16 cellular contexts compared by ENCODE assay signal in genomic region chr7:133330085-133330484, GRCh38.
DNase-seq lines count a peak whose midpoint lies in the region; TF ChIP-seq lines count a peak whose summit lies in the region.
"Had no signal": no experiment of that assay in that cellular context is flagged by ENCODE, and none has a peak within 500 bp of the region (broad histone marks: within the 10 kb centered on the region; RNA-seq: fewer than 3 reads in every experiment).

No MANE protein-coding gene starts in this region.

- no peak overlapping the region for H3K27ac ChIP-seq in mesendoderm (ENCODE audit: low read depth, low read length)
- H3K27ac ChIP-seq in thyroid gland, result peak overlapping the region in 1 of 3 donors; percentile 6

- intact Hi-C loops in thyroid gland (cut with DNase I), result no loop called here
- intact Hi-C loops in lower leg skin (cut with DNase I; ENCODE audit: low total_unique reads), result no loop called here

- H3K79me2 ChIP-seq in mesendoderm (ENCODE audit: control insufficient read depth, insufficient read depth, low read length), result no peaks in the 10 kb centered on the region

- H3K36me3 ChIP-seq in NT2/D1 (ENCODE audit: insufficient read depth, insufficient read length, low read length) (no peaks in the 10 kb centered on the region), mesendoderm (ENCODE audit: control insufficient read depth, insufficient read depth, low read length) (no peaks in the 10 kb centered on the region), thyroid gland (peaks cover 0 to 3% of the 10 kb centered on the region in 2 donors)

- no peak overlapping the region for H2BK5ac ChIP-seq in mesendoderm (ENCODE audit: low read length)

- no peak overlapping the region for H3K4me2 ChIP-seq in mesendoderm (ENCODE audit: low read length)

- no CpG with 5 or more reads among the region's 6 CpGs for whole genome bisulfite sequencing in mesendoderm (ENCODE audit: extremely low coverage, insufficient coverage, low lambda C conversion rate)
- 33 to 44% methylated on average over 5 to 6 of the region's 6 CpGs for WGBS in thyroid gland, 2 donors
- WGBS in lower leg skin, 2 donors, result 82 to 90% methylated on average over 6 of the region's 6 CpGs

- H2BK15ac ChIP-seq in mesendoderm (replicated peaks; ENCODE audit: low read depth), result no peak overlapping the region

- no peak overlapping the region for H4K8ac ChIP-seq in mesendoderm (ENCODE audit: low read depth, low read length)

- no peak for TF ChIP-seq CTCF in thyroid gland (IDR thresholded peaks at IDR 0.05)
- no peak for TF ChIP-seq CTCF in lower leg skin (IDR thresholded peaks at IDR 0.05)

- H3K4ac ChIP-seq in mesendoderm (ENCODE audit: low read depth, low read length), result no peak overlapping the region

- no peak overlapping the region for H3K4me3 ChIP-seq in NT2/D1 (ENCODE audit: insufficient read length, low read depth)
- H3K4me3 ChIP-seq in mesendoderm (ENCODE audit: low read length), result no peak overlapping the region
- no peak overlapping the region for H3K4me3 ChIP-seq in thyroid gland (replicated peaks in 1 of 3)
- no peak overlapping the region for H3K4me3 ChIP-seq in lower leg skin (ENCODE audit: low read depth, poor library complexity, severe bottlenecking)

- DNase-seq in NT2/D1 (ENCODE audit: low read depth, low spot score) (peak; percentile 28), iPS-NIHi11 (ENCODE audit: low spot score) (peak; percentile 12), mesendoderm (peak; percentile 25), thyroid gland (peak; percentile 83 to 91), NCI-H526 (lab: John Stamatoyannopoulos, UW) (no peak), lower leg skin (ENCODE audit: low spot score in 2 of 2) (no peak)
- no peak for DNase-seq in stimulated activated CD4-positive, alpha-beta T cell treated with anti-CD3 and anti-CD28 coated beads, Interleukin-4, amount 100 ng/mL, for 1 hour
- DNase-seq: C1 segment of cervical spinal cord; CD8-positive, alpha-beta memory T cell; GOT3; KBM-7; NCI-H1105 treated with DMSO at 0.1 percent for 48 hours; NCI-H187 treated with DMSO at 0.1 percent for 48 hours; NCI-H2171; NCI-H748 treated with DMSO at 0.1 percent for 48 hours; NK-92 treated with Interleukin-12 subunit alpha and Interleukin-12 subunit beta, amount 100 ng/mL, for 24 hours had no signal

- H3K4me1 ChIP-seq in NT2/D1 (ENCODE audit: insufficient read depth, insufficient read length) (no peaks in the 10 kb centered on the region), mesendoderm (ENCODE audit: control insufficient read depth, low read depth, low read length) (no peaks in the 10 kb centered on the region), thyroid gland (peaks cover 8 to 9% of the 10 kb centered on the region in 2 donors)

- H3K18ac ChIP-seq in mesendoderm (ENCODE audit: low read length), result no peak overlapping the region

- H3K56ac ChIP-seq in mesendoderm (ENCODE audit: low read length), result no peak overlapping the region

- no peak overlapping the region for H2BK120ac ChIP-seq in mesendoderm (ENCODE audit: low read depth, low read length)

- H3K27me3 ChIP-seq in NT2/D1 (ENCODE audit: insufficient read depth, insufficient read length), result no peaks in the 10 kb centered on the region
- H3K27me3 ChIP-seq in mesendoderm (ENCODE audit: insufficient read depth, low read length, poor library complexity), result no peaks in the 10 kb centered on the region
- H3K27me3 ChIP-seq in thyroid gland, result no peaks in the 10 kb centered on the region

- TF ChIP-seq POLR2A in thyroid gland (IDR thresholded peaks at IDR 0.05) (no peak), lower leg skin (IDR thresholded peaks at IDR 0.05) (no peak)

- no peak overlapping the region for H2AK5ac ChIP-seq in mesendoderm (ENCODE audit: low read length)

- peaks cover 2% of the 10 kb centered on the region for H3K79me1 ChIP-seq in mesendoderm (ENCODE audit: low read length)

- H3K9ac ChIP-seq in NT2/D1 (ENCODE audit: insufficient read length, low read depth) (no peak overlapping the region), mesendoderm (ENCODE audit: low read length) (no peak overlapping the region)

- H4K5ac ChIP-seq in mesendoderm (ENCODE audit: low read length), result no peak overlapping the region

- H3K23ac ChIP-seq in mesendoderm (ENCODE audit: low read length), result no peak overlapping the region

- peaks cover 8% of the 10 kb centered on the region; the same call in 1 of the 2 replicates for H3K9me3 ChIP-seq in NT2/D1 (ENCODE audit: insufficient read depth, low read length)
- no peaks in the 10 kb centered on the region for H3K9me3 ChIP-seq in thyroid gland

Comparison
In these comparisons a context has a peak if more than half of its experiments do, and no peak if none do; other contexts are left out.
1. DNase-seq: peak in NT2/D1 (single experiment), iPS-NIHi11 (single experiment), mesendoderm (single experiment) and thyroid gland (2 of 2); none in NCI-H526 (0 of 2), stimulated activated CD4-positive, alpha-beta T cell treated with anti-CD3 and anti-CD28 coated beads, Interleukin-4, amount 100 ng/mL, for 1 hour (single experiment) and lower leg skin (0 of 2).